13 cellular contexts compared by ENCODE assay signal in genomic region chr10:36116751-36117150, GRCh38.
A peak's percentile ranks its signal among the peaks of the same experiment; 100 is the strongest.
DNase-seq lines count a peak whose midpoint lies in the region; ATAC-seq and TF ChIP-seq lines count a peak whose summit lies in the region.
"Had no signal": no experiment of that assay in that cellular context is flagged by ENCODE, and none has a peak within 500 bp of the region (broad histone marks: within the 10 kb centered on the region; RNA-seq: fewer than 3 reads in every experiment).

No MANE protein-coding gene starts in this region.

- H3K27ac ChIP-seq in SK-N-MC: peak overlapping the region; percentile 60; the same call in 1 of the 2 replicates
- peak overlapping the region; percentile 65 for H3K27ac ChIP-seq in mesodermal cell (ENCODE audit: low read depth, low read length, severe bottlenecking)
- peak overlapping the region; percentile 33 to 38 for H3K27ac ChIP-seq in tibial artery
- H3K27ac ChIP-seq: BLaER1 had no signal

- peak overlapping the region in 3 of 5 experiments; percentile 13 to 66 (median 33) for H3K4me3 Mint-ChIP-seq in brain

- no peaks in the 10 kb centered on the region for H3K27me3 Mint-ChIP-seq in brain

- H3K9me3 Mint-ChIP-seq in brain: peaks cover 0 to 5% (median 0%) of the 10 kb centered on the region in 5 experiments

- H3K27me3 ChIP-seq in tibial artery: no peaks in the 10 kb centered on the region
- H3K27me3 ChIP-seq: BLaER1 had no signal

- 67 to 77% methylated on average over 1 to 6 of the region's 6 CpGs for WGBS in mesodermal cell (ENCODE audit: insufficient coverage in 2 of 2), 2 experiments

- H3K4me3 ChIP-seq in SK-N-MC: peak overlapping the region; percentile 22; the same call in 1 of the 2 replicates
- no peak overlapping the region for H3K4me3 ChIP-seq in mesodermal cell (ENCODE audit: extremely low read depth, insufficient read depth, low read length, poor library complexity, severe bottlenecking)
- H3K4me3 ChIP-seq in tibial artery: no peak overlapping the region
- H3K4me3 ChIP-seq: BLaER1, HAP-1 had no signal

- H3K9ac ChIP-seq in SK-N-MC (ENCODE audit: insufficient read length): peak overlapping the region; percentile 57
- H3K9ac ChIP-seq: BLaER1 had no signal

- H3K9me3 ChIP-seq in SK-N-MC (ENCODE audit: low read depth, low read length) (no peaks in the 10 kb centered on the region), mesodermal cell (ENCODE audit: control insufficient read depth, low read length) (no peaks in the 10 kb centered on the region), tibial artery (no peaks in the 10 kb centered on the region)
- H3K9me3 ChIP-seq: BLaER1, HAP-1 had no signal

- peak overlapping the region in 3 of 5 experiments; percentile 59 to 80 (median 66) for H3K27ac Mint-ChIP-seq in brain

- H3K4me1 Mint-ChIP-seq in brain: peaks cover 48% of the 10 kb centered on the region

- H3K36me3 ChIP-seq in SK-N-MC (ENCODE audit: insufficient read depth, low read length) (no peaks in the 10 kb centered on the region), mesodermal cell (ENCODE audit: control insufficient read depth, insufficient read depth, low read length) (no peaks in the 10 kb centered on the region), tibial artery (no peaks in the 10 kb centered on the region)
- H3K36me3 ChIP-seq: BLaER1, HAP-1 had no signal

- TF ChIP-seq CTCF in brain (conservative IDR thresholded peaks at IDR 0.05) (no peak), tibial artery (IDR thresholded peaks at IDR 0.05) (no peak)

- no peak for ATAC-seq in HG03378 (IDR thresholded peaks at IDR 0.05; ENCODE audit: unreplicated experiment)

- DNase-seq in SK-N-MC (ENCODE audit: low read depth, low spot score) (no peak), tibial artery (no peak), glomerular visceral epithelial cell (ENCODE audit: extremely low spot score) (no peak), NCI-H187 (lab: John Stamatoyannopoulos, UW) (no peak)
- DNase-seq: DMS 273 treated with DMSO at 0.1 percent for 48 hours, NCI-H2029, NCI-H2171 treated with DMSO at 0.1 percent for 48 hours, SHP77 treated with DMSO at 0.1 percent for 48 hours had no signal

- intact Hi-C loops in tibial artery (cut with DNase I; ENCODE audit: low total_unique reads): no loop called here

- H3K36me3 Mint-ChIP-seq in brain: no peaks in the 10 kb centered on the region

- H3K4me1 ChIP-seq in mesodermal cell (ENCODE audit: control insufficient read depth, insufficient read depth, low read length, poor library complexity, severe bottlenecking): peaks cover 28% of the 10 kb centered on the region
- peaks cover 0 to 69% (median 19%) of the 10 kb centered on the region in 4 donors for H3K4me1 ChIP-seq in tibial artery
- H3K4me1 ChIP-seq: BLaER1, HAP-1 had no signal
